Comparison of ENCODE assay signal across 1 cellular context in the genomic region with DNA sequence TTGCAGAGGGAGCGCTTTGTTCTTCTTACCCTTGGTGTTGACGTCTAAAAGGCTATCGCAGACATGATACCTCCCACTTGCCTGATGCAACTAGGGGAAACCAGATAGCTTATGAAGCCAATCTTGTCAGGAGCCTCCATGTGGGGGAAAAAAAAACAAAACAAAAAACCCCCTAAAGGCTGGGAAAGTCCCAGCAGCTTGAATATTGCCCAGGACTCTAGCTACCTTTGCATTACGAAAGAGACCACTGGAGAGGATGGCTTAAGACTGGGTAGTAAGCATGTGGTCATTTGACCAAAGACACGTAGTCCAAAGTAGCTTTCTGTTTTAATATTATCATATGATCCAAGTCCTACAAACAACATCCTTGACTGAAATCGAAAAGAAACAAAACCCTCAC.
TF ChIP-seq lines count a peak whose summit lies in the region.

No MANE protein-coding gene starts in this region.

TF ChIP-seq in H1, 55 proteins besides CTCF, POLR2A, EP300 and RAD21 (continued from another document):
- TF ChIP-seq, protein P1, sequence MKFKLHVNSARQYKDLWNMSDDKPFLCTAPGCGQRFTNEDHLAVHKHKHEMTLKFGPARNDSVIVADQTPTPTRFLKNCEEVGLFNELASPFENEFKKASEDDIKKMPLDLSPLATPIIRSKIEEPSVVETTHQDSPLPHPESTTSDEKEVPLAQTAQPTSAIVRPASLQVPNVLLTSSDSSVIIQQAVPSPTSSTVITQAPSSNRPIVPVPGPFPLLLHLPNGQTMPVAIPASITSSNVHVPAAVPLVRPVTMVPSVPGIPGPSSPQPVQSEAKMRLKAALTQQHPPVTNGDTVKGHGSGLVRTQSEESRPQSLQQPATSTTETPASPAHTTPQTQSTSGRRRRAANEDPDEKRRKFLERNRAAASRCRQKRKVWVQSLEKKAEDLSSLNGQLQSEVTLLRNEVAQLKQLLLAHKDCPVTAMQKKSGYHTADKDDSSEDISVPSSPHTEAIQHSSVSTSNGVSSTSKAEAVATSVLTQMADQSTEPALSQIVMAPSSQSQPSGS (IDR thresholded peaks at IDR 0.05; ENCODE audit: low read length), result no peak
- no peak for TF ChIP-seq NANOG (IDR thresholded peaks at IDR 0.05; ENCODE audit: insufficient read depth, low read depth, low read length, poor library complexity, severe bottlenecking)
- no peak for TF ChIP-seq EGR1 (IDR thresholded peaks at IDR 0.05; ENCODE audit: borderline replicate concordance, low read depth, low read length)
- no peak for TF ChIP-seq CEBPB (IDR thresholded peaks at IDR 0.05; ENCODE audit: low read depth, low read length)
- no peak for TF ChIP-seq ASH2L (IDR thresholded peaks at IDR 0.05; ENCODE audit: low read length)
- TF ChIP-seq HDAC2 (IDR thresholded peaks at IDR 0.05; ENCODE audit: borderline replicate concordance in 1 of 2, low read depth in 2 of 2, low read length in 2 of 2), result no peak
- TF ChIP-seq HDAC6 (IDR thresholded peaks at IDR 0.05; ENCODE audit: low read depth, low read length), result no peak
- TF ChIP-seq SUZ12 (IDR thresholded peaks at IDR 0.05; ENCODE audit: low read length), result no peak
- no peak for TF ChIP-seq KDM4A (IDR thresholded peaks at IDR 0.05; ENCODE audit: low read depth, low read length, severe bottlenecking)
- no peak for TF ChIP-seq SP4 (IDR thresholded peaks at IDR 0.05; ENCODE audit: low read length)
- TF ChIP-seq CBX8 (IDR thresholded peaks at IDR 0.05; ENCODE audit: borderline replicate concordance, low read depth, low read length), result no peak
- TF ChIP-seq, protein P2, sequence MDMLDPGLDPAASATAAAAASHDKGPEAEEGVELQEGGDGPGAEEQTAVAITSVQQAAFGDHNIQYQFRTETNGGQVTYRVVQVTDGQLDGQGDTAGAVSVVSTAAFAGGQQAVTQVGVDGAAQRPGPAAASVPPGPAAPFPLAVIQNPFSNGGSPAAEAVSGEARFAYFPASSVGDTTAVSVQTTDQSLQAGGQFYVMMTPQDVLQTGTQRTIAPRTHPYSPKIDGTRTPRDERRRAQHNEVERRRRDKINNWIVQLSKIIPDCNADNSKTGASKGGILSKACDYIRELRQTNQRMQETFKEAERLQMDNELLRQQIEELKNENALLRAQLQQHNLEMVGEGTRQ (IDR thresholded peaks at IDR 0.05; ENCODE audit: low read length), result no peak
- TF ChIP-seq JUND (IDR thresholded peaks at IDR 0.05; ENCODE audit: low read length), result no peak
- TF ChIP-seq, protein P3, sequence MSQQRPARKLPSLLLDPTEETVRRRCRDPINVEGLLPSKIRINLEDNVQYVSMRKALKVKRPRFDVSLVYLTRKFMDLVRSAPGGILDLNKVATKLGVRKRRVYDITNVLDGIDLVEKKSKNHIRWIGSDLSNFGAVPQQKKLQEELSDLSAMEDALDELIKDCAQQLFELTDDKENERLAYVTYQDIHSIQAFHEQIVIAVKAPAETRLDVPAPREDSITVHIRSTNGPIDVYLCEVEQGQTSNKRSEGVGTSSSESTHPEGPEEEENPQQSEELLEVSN (IDR thresholded peaks at IDR 0.05), result no peak
